Comparison of ENCODE assay signal across 20 cellular contexts in genomic region chr11:128868851-128869671, GRCh38. TPM values are rescaled to one million over a fixed set of nuclear protein-coding genes. Genes with fewer than 3 reads are reported as not detected.
DNase-seq lines count a peak whose midpoint lies in the region; ATAC-seq, FAIRE-seq and TF ChIP-seq lines count a peak whose summit lies in the region.
"Had no signal": no experiment of that assay in that cellular context is flagged by ENCODE, and none has a peak within 500 bp of the region (broad histone marks: within the 10 kb centered on the region; RNA-seq: fewer than 3 reads in every experiment).

No MANE protein-coding gene starts in this region.

- H3K4me1 Mint-ChIP-seq in stimulated activated naive CD8-positive, alpha-beta T cell treated with anti-CD3 and anti-CD28 coated beads, Interleukin-15, amount 100 ng/mL, for 72 hours = peaks cover 12% of the 10 kb centered on the region
- H3K4me1 Mint-ChIP-seq: naive B cell had no signal

- DNase-seq in activated naive CD4-positive, alpha-beta T cell treated with anti-CD3 and anti-CD28 coated beads, Interleukin-2, amount 50 U/mL, for 72 hours (ENCODE audit: low spot score in 2 of 2) = peak; percentile 30 to 60
- DNase-seq in activated naive CD4-positive, alpha-beta T cell treated with anti-CD3 and anti-CD28 coated beads, Interleukin-2, amount 50 U/mL, for 16 hours = no peak
- peak; percentile 45 for DNase-seq in NOMO-1 treated with DMSO at 0.1 percent for 48 hours (lab: John Stamatoyannopoulos, UW; ENCODE audit: unreplicated experiment)
- DNase-seq in bronchial epithelial cell (ENCODE audit: low read depth) = no peak
- peak in 1 of 2 donors; percentile 54 for DNase-seq in stimulated activated naive CD8-positive, alpha-beta T cell treated with anti-CD3 and anti-CD28 coated beads, Interleukin-15, amount 100 ng/mL, for 72 hours
- DNase-seq: activated CD8-positive, alpha-beta memory T cell treated with anti-CD3 and anti-CD28 coated beads, Interleukin-2, amount 50 U/mL, for 48 hours; amniotic stem cell; naive B cell; NCI-H1105; NCI-H226; PC-3; SK-N-SH; spleen had no signal

- TF ChIP-seq CTCF in bronchial epithelial cell (IDR thresholded peaks at IDR 0.05; ENCODE audit: insufficient read depth, low read length, severe bottlenecking) = no peak

- no peak overlapping the region for H3K4me3 Mint-ChIP-seq in stimulated activated naive CD8-positive, alpha-beta T cell treated with anti-CD3 and anti-CD28 coated beads, Interleukin-15, amount 100 ng/mL, for 72 hours
- H3K4me3 Mint-ChIP-seq: naive B cell had no signal

- H3K4me3 ChIP-seq in bronchial epithelial cell (ENCODE audit: low read depth, low read length) = no peak overlapping the region
- H3K4me3 ChIP-seq: K562, spleen had no signal

- H3K27me3 Mint-ChIP-seq in stimulated activated naive CD8-positive, alpha-beta T cell treated with anti-CD3 and anti-CD28 coated beads, Interleukin-15, amount 100 ng/mL, for 72 hours = peaks cover 16% of the 10 kb centered on the region

- H3K36me3 ChIP-seq in bronchial epithelial cell (ENCODE audit: control insufficient read depth, insufficient read depth, low read length) = no peaks in the 10 kb centered on the region
- H3K36me3 ChIP-seq: spleen had no signal

- no peaks in the 10 kb centered on the region for H3K9me3 Mint-ChIP-seq in activated naive CD4-positive, alpha-beta T cell treated with anti-CD3 and anti-CD28 coated beads, Interleukin-2, amount 50 U/mL, for 72 hours
- H3K9me3 Mint-ChIP-seq in stimulated activated naive CD8-positive, alpha-beta T cell treated with anti-CD3 and anti-CD28 coated beads, Interleukin-15, amount 100 ng/mL, for 72 hours = no peaks in the 10 kb centered on the region
- H3K9me3 Mint-ChIP-seq: naive B cell had no signal

- H3K27ac Mint-ChIP-seq in activated naive CD4-positive, alpha-beta T cell treated with anti-CD3 and anti-CD28 coated beads, Interleukin-2, amount 50 U/mL, for 72 hours = no peak overlapping the region
- H3K27ac Mint-ChIP-seq in stimulated activated naive CD8-positive, alpha-beta T cell treated with anti-CD3 and anti-CD28 coated beads, Interleukin-15, amount 100 ng/mL, for 72 hours = no peak overlapping the region

- peak; percentile 84 for FAIRE-seq in bronchial epithelial cell (lab: Jason Lieb, UNC)
- FAIRE-seq: endothelial cell of umbilical vein, GM19239, K562 had no signal

- peak; percentile 72 to 74 for ATAC-seq in activated naive CD4-positive, alpha-beta T cell treated with anti-CD3 and anti-CD28 coated beads, Interleukin-2, amount 50 U/mL, for 72 hours
- peak; percentile 78 for ATAC-seq in stimulated activated naive CD8-positive, alpha-beta T cell treated with anti-CD3 and anti-CD28 coated beads, Interleukin-15, amount 100 ng/mL, for 72 hours
- ATAC-seq in GM19324 (IDR thresholded peaks at IDR 0.05; ENCODE audit: low FRiP score, unreplicated experiment) = no peak
- ATAC-seq in GM19467 (IDR thresholded peaks at IDR 0.05; ENCODE audit: unreplicated experiment) = no peak
- ATAC-seq: K562, PC-3 had no signal

- no peaks in the 10 kb centered on the region for H3K36me3 Mint-ChIP-seq in activated naive CD4-positive, alpha-beta T cell treated with anti-CD3 and anti-CD28 coated beads, Interleukin-2, amount 50 U/mL, for 72 hours
- H3K36me3 Mint-ChIP-seq: naive B cell had no signal

- H3K27me3 ChIP-seq in bronchial epithelial cell (ENCODE audit: control insufficient read depth, insufficient read depth, low read length) = no peaks in the 10 kb centered on the region
- H3K27me3 ChIP-seq: spleen had no signal

RNA-seq across cellular contexts. Expression of gene KCNJ1, which starts 2.0 kb away (rescaled TPM):
- total RNA-seq in activated naive CD4-positive, alpha-beta T cell treated with anti-CD3 and anti-CD28 coated beads, Interleukin-2, amount 50 U/mL, for 72 hours = not detected
- total RNA-seq in bronchial epithelial cell = under 0.01 TPM in 1 of 2 replicates, not detected in the other
- total RNA-seq: endothelial cell of umbilical vein, frontal cortex, K562, PC-3, pulmonary artery endothelial cell, spleen had no signal

RNA-seq across cellular contexts. Expression of gene KCNJ5, which starts 22.1 kb away (rescaled TPM):
- total RNA-seq in activated naive CD4-positive, alpha-beta T cell treated with anti-CD3 and anti-CD28 coated beads, Interleukin-2, amount 50 U/mL, for 72 hours = not detected
- total RNA-seq in bronchial epithelial cell = 13.2 and 15.5 TPM in 2 replicates
- total RNA-seq: PC-3, pulmonary artery endothelial cell had no signal

Comparison
In these comparisons a context has a peak if more than half of its experiments do, and no peak if none do; other contexts are left out.
1. DNase-seq: peak in activated naive CD4-positive, alpha-beta T cell treated with anti-CD3 and anti-CD28 coated beads, Interleukin-2, amount 50 U/mL, for 72 hours (2 of 2) and NOMO-1 treated with DMSO at 0.1 percent for 48 hours (single experiment); none in activated naive CD4-positive, alpha-beta T cell treated with anti-CD3 and anti-CD28 coated beads, Interleukin-2, amount 50 U/mL, for 16 hours (single experiment) and bronchial epithelial cell (single experiment).
2. ATAC-seq: peak in activated naive CD4-positive, alpha-beta T cell treated with anti-CD3 and anti-CD28 coated beads, Interleukin-2, amount 50 U/mL, for 72 hours (2 of 2) and stimulated activated naive CD8-positive, alpha-beta T cell treated with anti-CD3 and anti-CD28 coated beads, Interleukin-15, amount 100 ng/mL, for 72 hours (single experiment); none in GM19324 (single experiment) and GM19467 (single experiment).
3. RNA of gene KCNJ5, which starts 22.1 kb away (total RNA-seq): 13.2 to 15.5 TPM in bronchial epithelial cell; not detected in activated naive CD4-positive, alpha-beta T cell treated with anti-CD3 and anti-CD28 coated beads, Interleukin-2, amount 50 U/mL, for 72 hours; every median in the first group is over 10 times any median in the second.